ENCODE assay signal across 9 cellular contexts in the genomic region with DNA sequence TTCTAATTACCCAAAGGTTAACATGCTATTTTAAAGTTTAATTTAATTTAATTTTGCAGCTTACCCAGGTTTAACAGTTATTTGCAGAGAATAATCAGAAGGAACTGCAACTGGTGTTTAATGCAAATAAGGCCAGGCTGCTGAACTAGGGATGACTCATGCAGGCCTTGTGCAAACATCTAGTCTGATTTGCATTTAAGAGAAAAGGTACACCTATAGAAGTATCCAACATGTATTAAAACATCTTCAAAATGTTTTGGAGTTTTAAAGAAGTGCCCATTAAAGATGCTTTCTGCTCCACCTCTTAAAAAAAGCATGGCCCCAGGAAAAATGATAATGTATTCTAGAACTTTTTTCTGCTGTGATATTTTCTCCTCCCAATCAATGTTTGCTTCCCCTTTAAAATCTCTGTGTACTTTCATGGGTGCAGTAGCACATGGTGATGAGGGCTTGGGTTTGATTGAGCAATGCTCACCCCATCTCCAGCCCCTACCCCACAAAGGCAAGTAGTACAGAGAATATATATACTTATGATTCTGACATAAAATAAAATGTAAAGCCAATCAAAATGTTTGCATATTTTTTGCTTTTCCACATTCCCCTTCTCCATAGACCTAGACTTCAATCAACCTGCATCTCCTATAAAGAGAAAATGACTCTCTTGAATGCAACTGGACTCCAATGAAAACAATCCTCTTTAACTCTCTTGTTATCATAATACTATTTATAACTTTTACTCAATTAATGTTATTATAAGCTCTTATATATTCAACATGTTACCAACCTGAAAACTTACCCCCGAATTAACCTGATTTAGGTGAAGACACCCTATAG. TPM values are rescaled to one million over a fixed set of nuclear protein-coding genes. Genes with fewer than 3 reads are reported as not detected.
A peak's percentile ranks its signal among the peaks of the same experiment; 100 is the strongest.
DNase-seq lines count a peak whose midpoint lies in the region; ATAC-seq and TF ChIP-seq lines count a peak whose summit lies in the region.
"Had no signal": no experiment of that assay in that cellular context is flagged by ENCODE, and none has a peak within 500 bp of the region (broad histone marks: within the 10 kb centered on the region; RNA-seq: fewer than 3 reads in every experiment).

No MANE protein-coding gene starts in this region.

- peak; percentile 88 for ATAC-seq in HG03066 (IDR thresholded peaks at IDR 0.05; ENCODE audit: low read depth, unreplicated experiment)

- H3K36me3 Mint-ChIP-seq in T-helper 2 cell treated with Interferon-gamma antibody and Interleukin-4, amounts not matched to agents 5 μg/mL and 100 μg/mL, for 36 hours (ENCODE audit: low read depth): no peaks in the 10 kb centered on the region

- DNase-seq in SIG-M5 treated with dmso at 0.1 percent for 504 hours (lab: John Stamatoyannopoulos, UW; ENCODE audit: unreplicated experiment) (peak; percentile 57), SIG-M5 (lab: John Stamatoyannopoulos, UW) (no peak), NCI-H69 (lab: John Stamatoyannopoulos, UW) (peak; percentile 97), fibroblast of peridontal ligament (ENCODE audit: extremely low read depth) (peak; percentile 53), KBM-7 (no peak), tibial nerve (ENCODE audit: low spot score in 2 of 2) (no peak)
- DNase-seq in T-helper 2 cell treated with Interferon-gamma antibody and Interleukin-4, amounts not matched to agents 5 μg/mL and 100 μg/mL, for 36 hours (ENCODE audit: low spot score): no peak

- TF ChIP-seq EP300 in tibial nerve (IDR thresholded peaks at IDR 0.05): no peak

- no peak overlapping the region for H3K4me3 ChIP-seq in tibial nerve
- H3K4me3 ChIP-seq: skin epidermis had no signal

- no peak overlapping the region for H3K4me3 Mint-ChIP-seq in T-helper 2 cell treated with Interferon-gamma antibody and Interleukin-4, amounts not matched to agents 5 μg/mL and 100 μg/mL, for 36 hours

- no peak for TF ChIP-seq POLR2A in tibial nerve (IDR thresholded peaks at IDR 0.05)

- H3K4me1 ChIP-seq in tibial nerve: peaks cover 0 to 11% (median 0%) of the 10 kb centered on the region in 4 donors

- peaks cover 12% of the 10 kb centered on the region for H3K27me3 Mint-ChIP-seq in T-helper 2 cell treated with Interferon-gamma antibody and Interleukin-4, amounts not matched to agents 5 μg/mL and 100 μg/mL, for 36 hours (ENCODE audit: low read depth)

- no peak overlapping the region for H3K27ac Mint-ChIP-seq in T-helper 2 cell treated with Interferon-gamma antibody and Interleukin-4, amounts not matched to agents 5 μg/mL and 100 μg/mL, for 36 hours

- in situ Hi-C loops in KBM-7 (cut with MboI; ENCODE audit: low pct_unique_long_range_greater_than_20kb, low sequenced_read_pairs): no loop called here

- H3K9me3 ChIP-seq in tibial nerve: no peaks in the 10 kb centered on the region

- no peak overlapping the region for H3K27ac ChIP-seq in tibial nerve

- no peaks in the 10 kb centered on the region for H3K9me3 Mint-ChIP-seq in T-helper 2 cell treated with Interferon-gamma antibody and Interleukin-4, amounts not matched to agents 5 μg/mL and 100 μg/mL, for 36 hours

- peaks cover 9% of the 10 kb centered on the region for H3K4me1 Mint-ChIP-seq in T-helper 2 cell treated with Interferon-gamma antibody and Interleukin-4, amounts not matched to agents 5 μg/mL and 100 μg/mL, for 36 hours (ENCODE audit: low read depth)

- no peak for TF ChIP-seq CTCF in tibial nerve (IDR thresholded peaks at IDR 0.05)

- H3K36me3 ChIP-seq in tibial nerve: no peaks in the 10 kb centered on the region

- no peaks in the 10 kb centered on the region for H3K27me3 ChIP-seq in tibial nerve

- WGBS in tibial nerve, 2 donors: 66 to 79% methylated on average over 1 of the region's 1 CpG

RNA-seq across cellular contexts. Expression of gene ATP8B1, which starts 54.1 kb away (rescaled TPM):
- 10 to 100 TPM in 3 of 4 donors, 1 to 10 TPM in 1; 8.0 to 25.8 (median 12.4) TPM for total RNA-seq in tibial nerve

Comparison
In these comparisons a context has a peak if more than half of its experiments do, and no peak if none do; other contexts are left out.
1. DNase-seq: peak in SIG-M5 treated with dmso at 0.1 percent for 504 hours (single experiment), NCI-H69 (single experiment) and fibroblast of peridontal ligament (single experiment); none in SIG-M5 (single experiment), T-helper 2 cell treated with Interferon-gamma antibody and Interleukin-4, amounts not matched to agents 5 μg/mL and 100 μg/mL, for 36 hours (single experiment), KBM-7 (single experiment) and tibial nerve (0 of 2).